ENCODE assay signal across 8 cellular contexts in genomic region chr16:87909203-87909935, GRCh38. TPM values are rescaled to one million over a fixed set of nuclear protein-coding genes. Genes with fewer than 3 reads are reported as not detected.
A peak's percentile ranks its signal among the peaks of the same experiment; 100 is the strongest.
DNase-seq lines count a peak whose midpoint lies in the region; ATAC-seq, FAIRE-seq and TF ChIP-seq lines count a peak whose summit lies in the region.
"Not testable (repeated sequence)": the region's sequence is repeated elsewhere in the genome, so short reads cannot be mapped to it uniquely, and the experiment has no call there.

No MANE protein-coding gene starts in this region.

- peak overlapping the region; percentile 76 for H3K4me2 ChIP-seq in OCI-LY3 (ENCODE audit: low read length)
- H3K4me2 ChIP-seq in H1 (ENCODE audit: insufficient read depth in 1 of 2, low read depth in 2 of 2, low read length in 2 of 2): peak overlapping the region in 1 of 2 experiments; percentile 29; a peak in 1 of 4 replicates
- not testable (repeated sequence) for H3K4me2 ChIP-seq in mesenchymal stem cell (ENCODE audit: low read length, poor library complexity, severe bottlenecking)

- not testable (repeated sequence) for H3K36me3 ChIP-seq in OCI-LY3 (replicated peaks; ENCODE audit: low read depth, low read length); H1 (ENCODE audit: control insufficient read depth in 2 of 4, insufficient read depth in 4 of 4, low read length in 3 of 4); mesenchymal stem cell (ENCODE audit: control insufficient read depth in 1 of 2, insufficient read depth in 2 of 2, low read depth in 1 of 2, low read length in 2 of 2)

- POLR2A ChIA-PET in H1 (lab: Charles Lee; ENCODE audit: partially characterized antibody): not testable (repeated sequence)

- H3K23me2 ChIP-seq in H1 (ENCODE audit: low read depth, low read length): not testable (repeated sequence)

- H2BK12ac ChIP-seq in H1 (ENCODE audit: low read depth, low read length): peak overlapping the region; percentile 55; the same call in 1 of the 2 replicates
- not testable (repeated sequence) for H2BK12ac ChIP-seq in mesenchymal stem cell (ENCODE audit: low read length in 2 of 2)

- peak overlapping the region; percentile 63 for H3K27ac ChIP-seq in OCI-LY3 (ENCODE audit: low read length)
- not testable (repeated sequence) for H3K27ac ChIP-seq in H1 (ENCODE audit: low read depth, low read length); mesenchymal stem cell (ENCODE audit: low read length, poor library complexity, severe bottlenecking)

- not testable (repeated sequence) for TF ChIP-seq EP300 in H1 (IDR thresholded peaks at IDR 0.05; ENCODE audit: borderline replicate concordance in 1 of 2, low read depth in 2 of 2, low read length in 2 of 2)

- 43% methylated on average over 36 of the region's 36 CpGs; no CpG with 5 or more reads in 1 of the 2 experiments for WGBS in H1 (ENCODE audit: extremely low coverage in 1 of 2, insufficient coverage in 1 of 2, insufficient read length in 1 of 2, insufficient replicate concordance in 2 of 2, low coverage in 1 of 2, low lambda C conversion rate in 2 of 2, missing lambda C conversion rate in 1 of 2), 2 experiments
- WGBS in mesenchymal stem cell: 41% methylated on average over 36 of the region's 36 CpGs

- TF ChIP-seq CTCF in OCI-LY3 (IDR thresholded peaks at IDR 0.05; ENCODE audit: low read depth, low read length) (peak; percentile 77), H1 (IDR thresholded peaks at IDR 0.05; ENCODE audit: control extremely low read depth in 1 of 3, insufficient read depth in 1 of 3, low read depth in 1 of 3, low read length in 3 of 3) (peak; percentile 83 to 88 (median 87))

- peak; percentile 90 to 93 for TF ChIP-seq RAD21 in H1 (IDR thresholded peaks at IDR 0.05 in 1 of 2, conservative IDR thresholded peaks at IDR 0.05 in 1 of 2; ENCODE audit: low read depth in 2 of 2, low read length in 2 of 2)

- H3K4me3 ChIP-seq in OCI-LY3 (ENCODE audit: low read length): peak overlapping the region; percentile 39
- not testable (repeated sequence) for H3K4me3 ChIP-seq in H1 (ENCODE audit: extremely low read depth in 1 of 4, insufficient read depth in 2 of 4, low read depth in 3 of 4, low read length in 4 of 4); mesenchymal stem cell (ENCODE audit: insufficient read depth in 1 of 2, low read depth in 1 of 2, low read length in 2 of 2)

- not testable (repeated sequence) for H3K4ac ChIP-seq in H1 (replicated peaks; ENCODE audit: insufficient read length, low read depth, low read length); mesenchymal stem cell (ENCODE audit: low read depth in 1 of 2, low read length in 2 of 2)

- H3K9ac ChIP-seq in OCI-LY3 (ENCODE audit: low read length): peak overlapping the region; percentile 45; the same call in 1 of the 2 replicates
- H3K9ac ChIP-seq in H1 (replicated peaks in 1 of 4; ENCODE audit: extremely low read depth in 1 of 4, low read depth in 3 of 4, low read length in 3 of 4): not testable (repeated sequence)
- H3K9ac ChIP-seq in mesenchymal stem cell (ENCODE audit: low read length): peak overlapping the region; percentile 32

- CTCF ChIA-PET in H1 (lab: Charles Lee; ENCODE audit: partially characterized antibody): interaction anchor here (0.6 to 5.4 kb wide), 13 partner anchors 9 to 139 kb away, joined by 3 to 44 read pairs (median 4); no protein-coding TSS in a partner anchor

- H4K20me1 ChIP-seq in OCI-LY3 (ENCODE audit: insufficient read depth, low read length); H1 (replicated peaks in 1 of 2; ENCODE audit: control insufficient read depth in 1 of 2, insufficient read depth in 2 of 2, low read length in 2 of 2): not testable (repeated sequence)

- H3K56ac ChIP-seq in H1 (replicated peaks; ENCODE audit: insufficient read length, low read depth, low read length): not testable (repeated sequence)

- not testable (repeated sequence) for TF ChIP-seq POLR2A in H1 (IDR thresholded peaks at IDR 0.05; ENCODE audit: control extremely low read depth in 1 of 2, low read depth in 2 of 2, low read length in 2 of 2)

- peak overlapping the region; percentile 69; the same call in 1 of the 2 replicates for H2AFZ ChIP-seq in OCI-LY3 (ENCODE audit: low read depth, low read length)
- H2AFZ ChIP-seq in H1 (ENCODE audit: low read length); mesenchymal stem cell (ENCODE audit: low read depth, low read length): not testable (repeated sequence)

- not testable (repeated sequence) for H3K23ac ChIP-seq in H1 (ENCODE audit: insufficient read length); mesenchymal stem cell (ENCODE audit: low read length in 2 of 2)

- peak; percentile 88 for FAIRE-seq in HTR-8/SVneo (lab: Jason Lieb, UNC)
- not testable (repeated sequence) for FAIRE-seq in H1 (lab: Jason Lieb, UNC)

- not testable (repeated sequence) for H3K18ac ChIP-seq in H1 (ENCODE audit: extremely low read depth, low read length); mesenchymal stem cell (ENCODE audit: low read depth in 1 of 2, low read length in 2 of 2)

- H2BK20ac ChIP-seq in H1 (ENCODE audit: low read length): not testable (repeated sequence)

- DNase-seq in COLO829 (ENCODE audit: low spot score): peak; percentile 34
- peak; percentile 80 for DNase-seq in HTR-8/SVneo (ENCODE audit: insufficient read length, low spot score)
- DNase-seq in activated CD8-positive, alpha-beta memory T cell treated with anti-CD3 and anti-CD28 coated beads, Interleukin-2, amount 50 U/mL, for 24 hours (ENCODE audit: extremely low read depth): peak; percentile 56
- DNase-seq in H1 (ENCODE audit: low read depth in 1 of 2, low spot score in 2 of 2): peak; percentile 34 to 99
- DNase-seq in mesenchymal stem cell: peak; percentile 47
- peak; percentile 75 to 76 for DNase-seq in stimulated activated CD8-positive, alpha-beta memory T cell treated with anti-CD3 and anti-CD28 coated beads, Interleukin-15, amount 100 ng/mL, for 48 hours (ENCODE audit: low read depth in 2 of 2)

- H4K91ac ChIP-seq in H1 (replicated peaks; ENCODE audit: insufficient read length, low read length); mesenchymal stem cell (ENCODE audit: low read length): not testable (repeated sequence)

- H4K8ac ChIP-seq in H1 (ENCODE audit: extremely low read depth, insufficient read depth, low read length); mesenchymal stem cell (ENCODE audit: low read length): not testable (repeated sequence)

- not testable (repeated sequence) for H2BK5ac ChIP-seq in H1 (ENCODE audit: low read depth, low read length); mesenchymal stem cell (ENCODE audit: low read depth, low read length, poor library complexity, severe bottlenecking)

- H2BK120ac ChIP-seq in H1 (replicated peaks; ENCODE audit: low read depth, low read length); mesenchymal stem cell (ENCODE audit: low read depth, low read length): not testable (repeated sequence)

- H3K79me1 ChIP-seq in H1 (ENCODE audit: low read depth, low read length); mesenchymal stem cell (replicated peaks; ENCODE audit: low read length, poor library complexity, severe bottlenecking): not testable (repeated sequence)

- not testable (repeated sequence) for H3K27me3 ChIP-seq in OCI-LY3 (ENCODE audit: low read depth, low read length); H1 (replicated peaks in 1 of 4; ENCODE audit: control insufficient read depth in 3 of 4, extremely low read depth in 1 of 4, insufficient read depth in 3 of 4, low read length in 3 of 4)
- H3K27me3 ChIP-seq in mesenchymal stem cell (ENCODE audit: control insufficient read depth in 1 of 2, insufficient read depth in 1 of 2, low read length in 2 of 2): peaks cover 22 to 29% of the 10 kb centered on the region in 2 experiments

- ATAC-seq in GM21390 (IDR thresholded peaks at IDR 0.05; ENCODE audit: unreplicated experiment): peak; percentile 57

- H3K14ac ChIP-seq in H1 (ENCODE audit: insufficient read length); mesenchymal stem cell (ENCODE audit: low read length in 2 of 2): not testable (repeated sequence)

- not testable (repeated sequence) for H4K5ac ChIP-seq in H1 (ENCODE audit: insufficient read length, low read depth, low read length)

- H2BK15ac ChIP-seq in H1 (ENCODE audit: low read length); mesenchymal stem cell (ENCODE audit: low read depth, poor library complexity, severe bottlenecking): not testable (repeated sequence)

- H3K79me2 ChIP-seq in OCI-LY3 (ENCODE audit: low read length); H1 (ENCODE audit: control insufficient read depth in 1 of 2, insufficient read depth in 2 of 2, low read length in 2 of 2): not testable (repeated sequence)

- peaks cover 24% of the 10 kb centered on the region for H3K4me1 ChIP-seq in OCI-LY3 (ENCODE audit: low read length)
- H3K4me1 ChIP-seq in H1 (replicated peaks in 1 of 4; ENCODE audit: control insufficient read depth in 3 of 4, insufficient read depth in 4 of 4, low read length in 3 of 4); mesenchymal stem cell (ENCODE audit: control insufficient read depth, insufficient read depth, low read depth, low read length): not testable (repeated sequence)

- not testable (repeated sequence) for H3K9me3 ChIP-seq in OCI-LY3 (ENCODE audit: insufficient read depth, low read length); H1 (ENCODE audit: insufficient read depth in 2 of 2, low read depth in 1 of 2, low read length in 1 of 2); mesenchymal stem cell (ENCODE audit: control insufficient read depth, low read length)

- H2AK5ac ChIP-seq in H1 (ENCODE audit: low read depth, low read length); mesenchymal stem cell (ENCODE audit: low read length, severe bottlenecking): not testable (repeated sequence)

RNA-seq across cellular contexts. Expression of gene CA5A, which starts 27.0 kb away (rescaled TPM):
- total RNA-seq in H1 (2021; fragmentation: NEBNext Ultra II Directional; extraction: Animal tissue kit (Norgen Biotek cat#: 25700)): not detected in 2 replicates
- polyA plus RNA-seq in H1 (2011; rRNA removed): not detected in 2 replicates
- polyA plus RNA-seq in H1 (2011; cell fraction: cytosol; rRNA removed): not detected
- polyA plus RNA-seq in H1 (2011; cell fraction: nucleus; rRNA removed): not detected
- polyA plus RNA-seq in H1 (2012, experiment 1 of 2): not detected in 4 replicates
- not detected for polyA plus RNA-seq in H1 (2012, experiment 2 of 2)
- polyA plus RNA-seq in H1 (2013, experiment 1 of 2): under 0.01 TPM
- polyA plus RNA-seq in H1 (2013, experiment 2 of 2): not detected
- not detected in 2 replicates for polyA minus RNA-seq in H1 (2011; rRNA and poly(A)+ RNA removed)
- not detected for polyA minus RNA-seq in H1 (2011; cell fraction: cytosol; rRNA and poly(A)+ RNA removed)
- not detected for polyA minus RNA-seq in H1 (2011; cell fraction: nucleus; rRNA and poly(A)+ RNA removed)
- polyA plus RNA-seq in mesenchymal stem cell (2013, experiment 1 of 2): not detected
- not detected for polyA plus RNA-seq in mesenchymal stem cell (2013, experiment 2 of 2)

RNA-seq across cellular contexts. Expression of gene SLC7A5, which starts 40.1 kb away (rescaled TPM):
- total RNA-seq in H1 (2021; fragmentation: NEBNext Ultra II Directional; extraction: Animal tissue kit (Norgen Biotek cat#: 25700)): 327 and 341 TPM in 2 replicates
- 68.2 and 161 TPM in 2 replicates for polyA plus RNA-seq in H1 (2011; rRNA removed)
- 65.1 TPM for polyA plus RNA-seq in H1 (2011; cell fraction: cytosol; rRNA removed)
- polyA plus RNA-seq in H1 (2011; cell fraction: nucleus; rRNA removed): 122 TPM
- 126 to 176 TPM (median 151 TPM) in 4 replicates for polyA plus RNA-seq in H1 (2012, experiment 1 of 2)
- 202 TPM for polyA plus RNA-seq in H1 (2012, experiment 2 of 2)
- 316 TPM for polyA plus RNA-seq in H1 (2013, experiment 1 of 2)
- 381 TPM for polyA plus RNA-seq in H1 (2013, experiment 2 of 2)
- polyA minus RNA-seq in H1 (2011; rRNA and poly(A)+ RNA removed): 34.4 and 63.7 TPM in 2 replicates
- polyA minus RNA-seq in H1 (2011; cell fraction: cytosol; rRNA and poly(A)+ RNA removed): 84.2 TPM
- polyA minus RNA-seq in H1 (2011; cell fraction: nucleus; rRNA and poly(A)+ RNA removed): 42.4 TPM
- 56.3 TPM for polyA plus RNA-seq in mesenchymal stem cell (2013, experiment 1 of 2)
- 54.9 TPM for polyA plus RNA-seq in mesenchymal stem cell (2013, experiment 2 of 2)

RNA-seq across cellular contexts. Expression of gene BANP, which starts 41.9 kb away (rescaled TPM):
- total RNA-seq in H1 (2021; fragmentation: NEBNext Ultra II Directional; extraction: Animal tissue kit (Norgen Biotek cat#: 25700)): 39.3 and 39.8 TPM in 2 replicates
- polyA plus RNA-seq in H1 (2011; rRNA removed): 25.8 and 29.0 TPM in 2 replicates
- 33.5 TPM for polyA plus RNA-seq in H1 (2011; cell fraction: cytosol; rRNA removed)
- 65.3 TPM for polyA plus RNA-seq in H1 (2011; cell fraction: nucleus; rRNA removed)
- 20.1 to 25.9 TPM (median 23.8 TPM) in 4 replicates for polyA plus RNA-seq in H1 (2012, experiment 1 of 2)
- polyA plus RNA-seq in H1 (2012, experiment 2 of 2): 21.4 TPM
- polyA plus RNA-seq in H1 (2013, experiment 1 of 2): 20.6 TPM
- polyA plus RNA-seq in H1 (2013, experiment 2 of 2): 21.1 TPM
- polyA minus RNA-seq in H1 (2011; rRNA and poly(A)+ RNA removed): 45.5 and 52.3 TPM in 2 replicates
- polyA minus RNA-seq in H1 (2011; cell fraction: cytosol; rRNA and poly(A)+ RNA removed): 25.0 TPM
- 52.7 TPM for polyA minus RNA-seq in H1 (2011; cell fraction: nucleus; rRNA and poly(A)+ RNA removed)
- polyA plus RNA-seq in mesenchymal stem cell (2013, experiment 1 of 2): 10.8 TPM
- polyA plus RNA-seq in mesenchymal stem cell (2013, experiment 2 of 2): 11.0 TPM
